Comparison of ENCODE assay signal across 8 cellular contexts in genomic region chr7:150378115-150378852, GRCh38. TPM values are rescaled to one million over a fixed set of nuclear protein-coding genes. Genes with fewer than 3 reads are reported as not detected.
DNase-seq lines count a peak whose midpoint lies in the region; ATAC-seq and TF ChIP-seq lines count a peak whose summit lies in the region.

No MANE protein-coding gene starts in this region.

- POLR2A ChIA-PET in PC-3 (lab: Charles Lee; ENCODE audit: unreplicated experiment) = no interaction called here

- peak overlapping the region; percentile 91 for H2BK5ac ChIP-seq in trophoblast cell (ENCODE audit: low read depth, low read length, poor library complexity)

- intact Hi-C loops in Right ventricle myocardium inferior (cut with DNase I) = loop anchor here (2.0 kb wide), 1 partner anchor 27 kb away; a partner anchor contains a TSS
- intact Hi-C loops in cardiac septum (cut with DNase I) = no loop called here
- intact Hi-C loops in PC-3 (cut with micrococcal nuclease) = loop anchor here (1.0 to 5.0 kb wide), 3 partner anchors 9 to 56 kb away; partner anchors contain the start of genes ACTR3C and LRRC61
- intact Hi-C loops in left cardiac atrium (cut with DNase I) = no loop called here

- H3K4me2 ChIP-seq in PC-3 (ENCODE audit: low read length) = peak overlapping the region; percentile 91
- peak overlapping the region; percentile 73 for H3K4me2 ChIP-seq in trophoblast cell (ENCODE audit: low read length)

- H3K18ac ChIP-seq in trophoblast cell (ENCODE audit: low read length) = peak overlapping the region; percentile 83

- peak overlapping the region; percentile 90 for H4K8ac ChIP-seq in trophoblast cell (ENCODE audit: low read depth, low read length)

- peak overlapping the region; percentile 37 for H2BK12ac ChIP-seq in trophoblast cell (ENCODE audit: low read length)

- H4K91ac ChIP-seq in trophoblast cell (ENCODE audit: low read depth, low read length) = peak overlapping the region; percentile 97

- peaks cover 39% of the 10 kb centered on the region for H3K79me1 ChIP-seq in trophoblast cell (ENCODE audit: low read length)

- no peak overlapping the region for H3K23ac ChIP-seq in trophoblast cell (ENCODE audit: low read length)

- peak overlapping the region; percentile 71 for H3K4ac ChIP-seq in trophoblast cell (ENCODE audit: low read depth, low read length)

- CTCF ChIA-PET in PC-3 (lab: Charles Lee) = no interaction called here

- no peaks in the 10 kb centered on the region for H3K9me2 ChIP-seq in PC-3 (replicated peaks; ENCODE audit: low read length)

- H3K79me2 ChIP-seq in PC-3 (ENCODE audit: low read length) (0 out of 2 replicates have a peak, but pooled peaks cover 6% of the 10 kb centered on the region), trophoblast cell (ENCODE audit: control insufficient read depth, insufficient read depth, low read length, poor library complexity) (peaks cover 20% of the 10 kb centered on the region)

- H4K12ac ChIP-seq in trophoblast cell (ENCODE audit: low read depth, low read length) = peak overlapping the region; percentile 76

- H3K27me3 ChIP-seq in PC-3 (ENCODE audit: low read length) (no peaks in the 10 kb centered on the region), adipocyte (replicated peaks; ENCODE audit: control insufficient read depth, insufficient read depth, low read length) (no peaks in the 10 kb centered on the region), trophoblast cell (ENCODE audit: insufficient read depth, low read length) (no peaks in the 10 kb centered on the region)

- H4K20me1 ChIP-seq in PC-3 (ENCODE audit: low read length) = no peaks in the 10 kb centered on the region

- peak overlapping the region; percentile 86 for H3K14ac ChIP-seq in trophoblast cell (ENCODE audit: low read length)

- peak overlapping the region; percentile 89 for H3K4me3 ChIP-seq in PC-3 (ENCODE audit: low read length)
- peak overlapping the region; percentile 86 for H3K4me3 ChIP-seq in adipocyte (ENCODE audit: low read length)
- H3K4me3 ChIP-seq in trophoblast cell (ENCODE audit: low read depth, low read length) = peak overlapping the region; percentile 62

- H2AFZ ChIP-seq in PC-3 (ENCODE audit: low read length) = peak overlapping the region; percentile 81
- H2AFZ ChIP-seq in trophoblast cell (ENCODE audit: insufficient read depth, low read length, poor library complexity) = peak overlapping the region; percentile 8

- BruUV-seq in PC-3 (replicated peaks; lab: Mats Ljungman, UMichigan) = TSS peak; percentile 94

- no peaks in the 10 kb centered on the region for H3K36me3 ChIP-seq in PC-3 (ENCODE audit: low read depth, low read length)
- H3K36me3 ChIP-seq in adipocyte (ENCODE audit: control insufficient read depth, insufficient read depth, low read length, severe bottlenecking) = peaks cover 12% of the 10 kb centered on the region
- H3K36me3 ChIP-seq in trophoblast cell (ENCODE audit: control insufficient read depth in 1 of 2, insufficient read depth in 2 of 2, low read length in 2 of 2) = peaks cover 5% of the 10 kb centered on the region in 2 experiments

- DNase-seq in Right ventricle myocardium inferior (ENCODE audit: missing footprints) = no peak
- no peak for DNase-seq in cardiac septum (ENCODE audit: low spot score)
- peak; percentile 72 for DNase-seq in HuH-7.5 (ENCODE audit: low spot score)
- DNase-seq in PC-3 = peak; percentile 54
- peak; percentile 53 for DNase-seq in adipocyte (ENCODE audit: low read depth)
- peak; percentile 67 for DNase-seq in left cardiac atrium
- peak in 1 of 2 donors; percentile 29 for DNase-seq in trophoblast cell

- H2BK120ac ChIP-seq in trophoblast cell (ENCODE audit: insufficient read depth, low read length, poor library complexity) = peak overlapping the region; percentile 89

- H3K9ac ChIP-seq in PC-3 (ENCODE audit: low read length) = peak overlapping the region; percentile 87
- H3K9ac ChIP-seq in adipocyte (ENCODE audit: low read length) = peak overlapping the region; percentile 99
- peak overlapping the region; percentile 89 for H3K9ac ChIP-seq in trophoblast cell (ENCODE audit: low read length)

- TF ChIP-seq CTCF in PC-3 (conservative IDR thresholded peaks at IDR 0.05; ENCODE audit: low read depth, low read length) = peak; percentile 30; the same call in 1 of the 2 replicates

- ATAC-seq in Right ventricle myocardium inferior = peak; percentile 6
- ATAC-seq in PC-3 = peak; percentile 41
- ATAC-seq in left cardiac atrium = peak; percentile 21 to 32
- ATAC-seq in GM21360 (IDR thresholded peaks at IDR 0.05; ENCODE audit: unreplicated experiment) = no peak

- H3K9me3 ChIP-seq in PC-3 (ENCODE audit: low read length) = no peaks in the 10 kb centered on the region
- no peaks in the 10 kb centered on the region for H3K9me3 ChIP-seq in adipocyte (ENCODE audit: control insufficient read depth, low read length)
- peaks cover 2% of the 10 kb centered on the region for H3K9me3 ChIP-seq in trophoblast cell (ENCODE audit: insufficient read depth, low read depth, low read length)

- peaks cover 18% of the 10 kb centered on the region for H3K4me1 ChIP-seq in PC-3 (ENCODE audit: insufficient read depth, low read length)
- peaks cover 13% of the 10 kb centered on the region for H3K4me1 ChIP-seq in adipocyte (ENCODE audit: control insufficient read depth, insufficient read depth, low read length)
- H3K4me1 ChIP-seq in trophoblast cell (ENCODE audit: control insufficient read depth in 1 of 2, insufficient read depth in 2 of 2, low read length in 2 of 2) = peaks cover 27 to 43% of the 10 kb centered on the region in 2 experiments

- peaks cover 5% of the 10 kb centered on the region for H3F3A ChIP-seq in PC-3 (ENCODE audit: low read length, unreplicated experiment)

- H3K27ac ChIP-seq in PC-3 (ENCODE audit: low read length) (peak overlapping the region; percentile 49), trophoblast cell (ENCODE audit: low read depth, low read length) (peak overlapping the region; percentile 96)

- peak overlapping the region; percentile 85 for H2AK5ac ChIP-seq in trophoblast cell (ENCODE audit: low read length)

- WGBS in trophoblast cell (ENCODE audit: extremely low coverage, insufficient coverage, insufficient read length) = no CpG with 5 or more reads among the region's 32 CpGs

RNA-seq across cellular contexts. Expression of gene ZNF775, which starts 0.8 kb away (rescaled TPM):
- 3.3 TPM for total RNA-seq in Right ventricle myocardium inferior
- total RNA-seq in cardiac septum = 3.4 TPM
- 3.7 and 4.7 TPM in 2 replicates for total RNA-seq in PC-3 (2014; rRNA removed)
- total RNA-seq in left cardiac atrium = 1 to 10 TPM; 3.8 to 4.2 TPM
- 7.7 TPM in 2 replicates for polyA plus RNA-seq in trophoblast cell (2013)

RNA-seq across cellular contexts. Expression of gene REPIN1, which starts 9.7 kb away (rescaled TPM):
- 111 TPM for total RNA-seq in Right ventricle myocardium inferior
- 85.5 TPM for total RNA-seq in cardiac septum
- total RNA-seq in PC-3 (2014; rRNA removed) = 124 and 153 TPM in 2 replicates
- 100 to 1,000 TPM; 100 to 108 TPM for total RNA-seq in left cardiac atrium
- 165 and 168 TPM in 2 replicates for polyA plus RNA-seq in trophoblast cell (2013)

RNA-seq across cellular contexts. Expression of gene RARRES2, which starts 36.9 kb away (rescaled TPM):
- total RNA-seq in Right ventricle myocardium inferior = 32.6 TPM
- 10.6 TPM for total RNA-seq in cardiac septum
- total RNA-seq in PC-3 (2014; rRNA removed) = 1.6 TPM in 1 of 2 replicates, not detected in the other
- 100 to 1,000 TPM in 1 of 2 donors, 10 to 100 TPM in 1; 86.4 to 178 TPM for total RNA-seq in left cardiac atrium
- polyA plus RNA-seq in trophoblast cell (2013) = 149 and 152 TPM in 2 replicates

RNA-seq across cellular contexts. Expression of gene ACTR3C, which starts 54.9 kb away (rescaled TPM):
- total RNA-seq in Right ventricle myocardium inferior (5.7 TPM), cardiac septum (4.6 TPM), PC-3 (2014; rRNA removed) (7.8 and 10.8 TPM in 2 replicates), left cardiac atrium (1 to 10 TPM; 3.7 to 4.9 TPM)
- polyA plus RNA-seq in trophoblast cell (2013) = 0.03 and 0.11 TPM in 2 replicates

RNA-seq across cellular contexts. Expression of gene LRRC61, which starts 55.1 kb away (rescaled TPM):
- total RNA-seq in Right ventricle myocardium inferior (4.7 TPM), cardiac septum (4.4 TPM), PC-3 (2014; rRNA removed) (15.1 and 16.4 TPM in 2 replicates), left cardiac atrium (1 to 10 TPM; 4.3 to 5.7 TPM)
- polyA plus RNA-seq in trophoblast cell (2013) = 0.15 and 0.32 TPM in 2 replicates

Comparison
In these comparisons a context has a peak if more than half of its experiments do, and no peak if none do; other contexts are left out.
1. DNase-seq: peak in HuH-7.5 (single experiment), PC-3 (single experiment), adipocyte (single experiment) and left cardiac atrium (single experiment); none in Right ventricle myocardium inferior (single experiment) and cardiac septum (single experiment).
2. intact Hi-C loops: an anchor here in Right ventricle myocardium inferior (2.0 kb wide) and PC-3 (1.0 to 5.0 kb wide); none called in cardiac septum and left cardiac atrium.
3. Peak in every context shown above with its lines, with median percentiles within 50 percentile points of each other: H3K4me3 ChIP-seq and H3K9ac ChIP-seq.